Comparison of ENCODE assay signal across 16 cellular contexts in the genomic region with DNA sequence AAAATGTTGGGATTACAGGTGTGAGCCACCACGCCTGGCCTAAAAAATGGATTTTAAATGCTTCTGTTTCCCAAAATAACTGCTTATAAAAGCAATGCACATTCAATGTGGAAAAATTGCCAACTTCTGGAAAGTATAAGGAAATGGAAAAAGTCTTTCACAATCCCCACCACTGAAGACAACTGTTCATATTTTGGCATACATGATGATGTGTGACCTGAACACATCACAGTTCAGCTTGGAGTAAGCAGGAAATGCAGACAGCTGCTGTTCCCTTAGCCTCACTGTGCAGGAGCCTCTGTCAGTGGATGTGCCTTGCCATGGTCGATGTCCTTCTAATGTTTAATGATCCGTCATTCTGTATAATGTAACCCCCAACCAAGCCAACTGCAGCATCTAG.
"Had no signal": no experiment of that assay in that cellular context is flagged by ENCODE, and none has a peak within 500 bp of the region (broad histone marks: within the 10 kb centered on the region; RNA-seq: fewer than 3 reads in every experiment).

No MANE protein-coding gene starts in this region.

- H3K9me3 ChIP-seq: sigmoid colon, SK-N-SH, vagina had no signal

- H3K27ac ChIP-seq: vagina had no signal

- H3K27me3 ChIP-seq: sigmoid colon, vagina had no signal

- ATAC-seq: natural killer cell; stimulated activated naive CD8-positive, alpha-beta T cell treated with anti-CD3 and anti-CD28 coated beads, Interleukin-15, Interleukin-2, amounts not matched to agents 100 U/mL and 50 U/mL, for 24 hours had no signal

- H3K36me3 ChIP-seq: vagina had no signal

- H3K9ac ChIP-seq: SK-N-SH had no signal

- H3K9me2 ChIP-seq: SK-N-SH had no signal

- DNase-seq: activated B cell treated with CpG ODN at 0.5 μM for 24 hours; activated CD4-positive, alpha-beta T cell treated with anti-CD3 and anti-CD28 coated beads, Interleukin-2, amount 10 ng/mL, durations not matched to agents 24 days and 14 days; activated effector memory CD4-positive, alpha-beta T cell treated with Interleukin-2 at 50 U/mL for 16 hours; activated T-cell treated with anti-CD3 and anti-CD28 coated beads for 4 hours; amniotic stem cell; glutamatergic neuron; immature natural killer cell; left cardiac atrium; natural killer cell; occipital lobe; sigmoid colon; SK-N-SH; stimulated activated CD4-positive, alpha-beta T cell treated with anti-CD3 and anti-CD28 coated beads, Interleukin-12 subunit alpha, Interleukin-12 subunit beta, amount 100 ng/mL, for 4 hours; stimulated activated naive CD8-positive, alpha-beta T cell treated with anti-CD3 and anti-CD28 coated beads, Interleukin-15, Interleukin-2, amounts not matched to agents 100 U/mL and 50 U/mL, for 24 hours; T-helper 1 cell had no signal

- H3K4me3 ChIP-seq: sigmoid colon, vagina had no signal

- H3K4me2 ChIP-seq: SK-N-SH had no signal
